Comparison of ENCODE assay signal across 14 cellular contexts in genomic region chr15:33679065-33679464, GRCh38.
"Had no signal": no experiment of that assay in that cellular context is flagged by ENCODE, and none has a peak within 500 bp of the region (broad histone marks: within the 10 kb centered on the region; RNA-seq: fewer than 3 reads in every experiment).

No MANE protein-coding gene starts in this region.

- H3K27me3 ChIP-seq: neural progenitor cell, ovary, thyroid gland, uterus had no signal

- FAIRE-seq: keratinocyte had no signal

- H3K4me1 ChIP-seq: neural progenitor cell, uterus had no signal

- ATAC-seq: esophagus mucosa, WTC11 had no signal

- H3K36me3 ChIP-seq: neural progenitor cell, ovary, thyroid gland, uterus had no signal

- H3K4me3 ChIP-seq: neural progenitor cell, ovary, thyroid gland, uterus had no signal

- H3K9me3 ChIP-seq: ovary, thyroid gland, uterus had no signal

- H3K27ac ChIP-seq: neural progenitor cell, ovary, uterus had no signal

- DNase-seq: activated CD4-positive, alpha-beta T cell treated with anti-CD3 and anti-CD28 coated beads for 48 hours; activated naive CD4-positive, alpha-beta T cell treated with anti-CD3 and anti-CD28 coated beads, Interleukin-2, amount 50 U/mL, for 16 hours; activated T-cell treated with anti-CD3 and anti-CD28 coated beads for 4 hours; amniotic stem cell; cerebellar nuclear complex; endodermal cell; head of caudate nucleus; ovary; uterus had no signal
